8 cellular contexts compared by ENCODE assay signal in genomic region chr15:44710236-44711088, GRCh38. TPM values are rescaled to one million over a fixed set of nuclear protein-coding genes. Genes with fewer than 3 reads are reported as not detected.
A peak's percentile ranks its signal among the peaks of the same experiment; 100 is the strongest.
DNase-seq lines count a peak whose midpoint lies in the region; ATAC-seq and TF ChIP-seq lines count a peak whose summit lies in the region.

No MANE protein-coding gene starts in this region.

- 23 to 26% methylated on average over 11 of the region's 11 CpGs for WGBS in lower leg skin, 2 donors

- peak; percentile 88 for DNase-seq in CD14-positive monocyte (ENCODE audit: low spot score)
- peak; percentile 52 for DNase-seq in RKO (ENCODE audit: low spot score)
- peak in 6 of 61 donors; percentile 2 to 85 (median 8) for DNase-seq in caudate nucleus (lab: John Stamatoyannopoulos, UW)
- DNase-seq in lower leg skin (ENCODE audit: low spot score in 2 of 2), result peak in 1 of 2 donors; percentile 58
- DNase-seq in tibial artery, result peak; percentile 67 to 68
- DNase-seq in SW480 (ENCODE audit: low spot score), result no peak

- H3K27ac Mint-ChIP-seq in CD14-positive monocyte, result peak overlapping the region; percentile 99 to 100 (median 100)

- H3K27ac ChIP-seq in caudate nucleus (ENCODE audit: low read depth, low read length) (peak overlapping the region; percentile 95), tibial artery (peak overlapping the region; percentile 97 to 99)

- no peaks in the 10 kb centered on the region for H3K27me3 ChIP-seq in tibial artery

- peaks cover 31% of the 10 kb centered on the region for H3K4me1 Mint-ChIP-seq in CD14-positive monocyte

- TF ChIP-seq CTCF in CD14-positive monocyte (IDR thresholded peaks at IDR 0.05) (peak; percentile 42), lower leg skin (IDR thresholded peaks at IDR 0.05) (no peak), tibial artery (IDR thresholded peaks at IDR 0.05) (peak in 1 of 2 experiments; percentile 3)

- H3K4me3 ChIP-seq in lower leg skin (ENCODE audit: low read depth, poor library complexity, severe bottlenecking), result peak overlapping the region; percentile 27
- H3K4me3 ChIP-seq in tibial artery, result peak overlapping the region; percentile 86 to 98

- TF ChIP-seq POLR2A in lower leg skin (IDR thresholded peaks at IDR 0.05), result no peak

- no peaks in the 10 kb centered on the region for H3K9me3 ChIP-seq in tibial artery

- intact Hi-C loops in CD14-positive monocyte (cut with micrococcal nuclease), result loop anchor here (2.0 kb wide), 3 partner anchors 18 to 48 kb away; partner anchors contain the start of genes SPG11 (in 2 of the 2) and TRIM69 (in 1 of the 2)
- intact Hi-C loops in lower leg skin (cut with DNase I; ENCODE audit: low total_unique reads), result no loop called here
- intact Hi-C loops in tibial artery (cut with DNase I; ENCODE audit: low total_unique reads), result loop anchor here (1.0 kb wide), 1 partner anchor 18 kb away; no protein-coding TSS in a partner anchor

- ATAC-seq in GM21576 (IDR thresholded peaks at IDR 0.05; ENCODE audit: unreplicated experiment), result peak; percentile 32
- no peak for ATAC-seq in HG03565 (IDR thresholded peaks at IDR 0.05; ENCODE audit: unreplicated experiment)

- peaks cover 44 to 50% of the 10 kb centered on the region in 2 donors for H3K36me3 Mint-ChIP-seq in CD14-positive monocyte

- peaks cover 4% of the 10 kb centered on the region in 3 donors for H3K36me3 ChIP-seq in tibial artery

- H3K4me1 ChIP-seq in tibial artery, result peaks cover 0 to 20% (median 6%) of the 10 kb centered on the region in 4 donors

- H3K4me3 Mint-ChIP-seq in CD14-positive monocyte, result peak overlapping the region; percentile 98 to 100

- H3K9me3 Mint-ChIP-seq in CD14-positive monocyte, result peaks cover 2 to 15% (median 6%) of the 10 kb centered on the region in 7 donors

- H3K27me3 Mint-ChIP-seq in CD14-positive monocyte (ENCODE audit: low read depth in 3 of 3), result peaks cover 2 to 9% (median 4%) of the 10 kb centered on the region in 3 donors

RNA-seq across cellular contexts. Expression of gene PATL2, which starts 0.7 kb away (rescaled TPM):
- polyA plus RNA-seq in CD14-positive monocyte, result 1 to 10 TPM; 1.8 to 1.9 TPM
- total RNA-seq in lower leg skin, result 1 to 10 TPM in 1 of 4 donors, under 1 TPM in 3; 0.30 to 1.4 (median 0.33) TPM

RNA-seq across cellular contexts. Expression of gene B2M, which starts 0.9 kb away (rescaled TPM):
- polyA plus RNA-seq in CD14-positive monocyte, result over 10,000 TPM; 28,259 to 28,278 TPM
- 1,000 to 10,000 TPM; 2,406 to 3,013 (median 2,777) TPM for total RNA-seq in lower leg skin

RNA-seq across cellular contexts. Expression of gene TRIM69, which starts 25.9 kb away (rescaled TPM):
- polyA plus RNA-seq in CD14-positive monocyte, result 10 to 100 TPM; 15.8 to 18.2 TPM
- total RNA-seq in lower leg skin, result 10 to 100 TPM in 1 of 4 donors, 1 to 10 TPM in 3; 7.3 to 13.6 (median 8.6) TPM

RNA-seq across cellular contexts. Expression of gene SPG11, which starts 47.0 kb away (rescaled TPM):
- polyA plus RNA-seq in CD14-positive monocyte, result 10 to 100 TPM; 26.4 to 50.4 TPM
- total RNA-seq in lower leg skin, result 100 to 1,000 TPM in 1 of 4 donors, 10 to 100 TPM in 3; 78.1 to 118 (median 89.7) TPM
